Comparison of ENCODE assay signal across 27 cellular contexts in genomic region chr11:79744941-79745340, GRCh38.
"Had no signal": no experiment of that assay in that cellular context is flagged by ENCODE, and none has a peak within 500 bp of the region (broad histone marks: within the 10 kb centered on the region; RNA-seq: fewer than 3 reads in every experiment).

No MANE protein-coding gene starts in this region.

- FAIRE-seq: K562 had no signal

- DNase-seq: activated CD4-positive, alpha-beta memory T cell treated with anti-CD3 and anti-CD28 coated beads for 36 hours; activated CD4-positive, alpha-beta T cell treated with anti-CD3 and anti-CD28 coated beads, Interleukin-2, amount 10 ng/mL, durations not matched to agents 7 days and 5 days; activated CD4-positive, CD25-positive, alpha-beta regulatory T cell; activated CD8-positive, alpha-beta memory T cell treated with anti-CD3 and anti-CD28 coated beads for 24 hours; activated naive CD4-positive, alpha-beta T cell treated with anti-CD3 and anti-CD28 coated beads, Interleukin-2, amount 50 U/mL, for 16 hours; activated naive CD8-positive, alpha-beta T cell treated with anti-CD3 and anti-CD28 coated beads, Interleukin-2, amount 10 ng/mL, durations not matched to agents 7 days and 5 days; adrenal gland; aorta; body of pancreas; Karpas-422; NCI-H1092; NCI-H1417 treated with DMSO at 0.1 percent for 48 hours; NCI-H1694; NCI-H2029; NCI-H2107; NCI-H2171 treated with DMSO at 0.1 percent for 48 hours; NCI-H345; NCI-H510A treated with DMSO at 0.1 percent for 48 hours; NCI-H69; NK-92 treated with Interleukin-12 subunit alpha and Interleukin-12 subunit beta, amount 100 ng/mL, for 24 hours; OCI-M1; Peyer's patch; SIG-M5; T-helper 2 cell; T1000 had no signal

- H3K4me3 ChIP-seq: adrenal gland, body of pancreas, cardiac muscle cell, K562, Peyer's patch had no signal
